Comparison of ENCODE assay signal across 8 cellular contexts in the genomic region with DNA sequence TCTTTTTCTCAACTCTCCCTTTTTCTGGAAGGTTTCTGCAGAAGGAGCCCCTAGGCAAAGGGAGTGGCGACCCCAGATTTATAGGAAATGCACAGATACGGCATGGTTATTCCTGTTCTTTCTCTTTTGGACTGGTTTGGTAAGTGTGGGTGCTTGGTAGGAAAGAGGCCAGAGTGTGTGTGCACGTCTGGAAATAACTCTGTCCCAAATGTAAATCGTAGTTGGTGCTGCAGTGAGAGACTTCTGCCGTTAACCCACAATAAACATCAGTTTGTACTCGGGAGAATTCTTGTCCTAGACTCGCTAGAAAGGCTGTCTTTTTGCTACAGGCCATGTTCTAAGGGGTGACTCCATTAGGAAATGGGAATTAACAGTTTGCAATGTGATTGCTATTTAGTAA. TPM values are rescaled to one million over a fixed set of nuclear protein-coding genes. Genes with fewer than 3 reads are reported as not detected.
DNase-seq lines count a peak whose midpoint lies in the region; ATAC-seq and TF ChIP-seq lines count a peak whose summit lies in the region.

No MANE protein-coding gene starts in this region.

- H3K36me3 ChIP-seq in ascending aorta = no peaks in the 10 kb centered on the region

- peak overlapping the region; percentile 58 for H3K4me3 Mint-ChIP-seq in stimulated activated effector memory CD8-positive, alpha-beta T cell treated with anti-CD3 and anti-CD28 coated beads, Interleukin-12 subunit alpha, Interleukin-12 subunit beta, amount 100 ng/mL, for 72 hours

- no peaks in the 10 kb centered on the region for H3K4me1 Mint-ChIP-seq in stimulated activated effector memory CD8-positive, alpha-beta T cell treated with anti-CD3 and anti-CD28 coated beads, Interleukin-12 subunit alpha, Interleukin-12 subunit beta, amount 100 ng/mL, for 72 hours

- peak; percentile 56 for DNase-seq in NCI-H2107 treated with DMSO at 0.1 percent for 48 hours (lab: John Stamatoyannopoulos, UW; ENCODE audit: unreplicated experiment)
- DNase-seq in NCI-H2107 (lab: John Stamatoyannopoulos, UW) = no peak
- no peak for DNase-seq in ascending aorta (ENCODE audit: low spot score in 2 of 2)
- peak; percentile 35 for DNase-seq in kidney glomerular epithelial cell (lab: John Stamatoyannopoulos, UW)
- DNase-seq in stimulated activated effector memory CD8-positive, alpha-beta T cell treated with anti-CD3 and anti-CD28 coated beads, Interleukin-12 subunit alpha, Interleukin-12 subunit beta, amount 100 ng/mL, for 72 hours (ENCODE audit: low spot score in 2 of 2) = no peak
- DNase-seq in stimulated activated CD8-positive, alpha-beta memory T cell treated with anti-CD3 and anti-CD28 coated beads, Interleukin-4, amount 100 ng/mL, for 48 hours = no peak

- no peak for TF ChIP-seq CTCF in ascending aorta (IDR thresholded peaks at IDR 0.05)

- ATAC-seq in stimulated activated effector memory CD8-positive, alpha-beta T cell treated with anti-CD3 and anti-CD28 coated beads, Interleukin-12 subunit alpha, Interleukin-12 subunit beta, amount 100 ng/mL, for 72 hours = no peak
- ATAC-seq in HG02642 (IDR thresholded peaks at IDR 0.05; ENCODE audit: poor library complexity, unreplicated experiment) = no peak
- no peak for ATAC-seq in HG03342 (IDR thresholded peaks at IDR 0.05; ENCODE audit: unreplicated experiment)

- no peaks in the 10 kb centered on the region for H3K36me3 Mint-ChIP-seq in stimulated activated effector memory CD8-positive, alpha-beta T cell treated with anti-CD3 and anti-CD28 coated beads, Interleukin-12 subunit alpha, Interleukin-12 subunit beta, amount 100 ng/mL, for 72 hours

- no peaks in the 10 kb centered on the region for H3K9me3 Mint-ChIP-seq in stimulated activated effector memory CD8-positive, alpha-beta T cell treated with anti-CD3 and anti-CD28 coated beads, Interleukin-12 subunit alpha, Interleukin-12 subunit beta, amount 100 ng/mL, for 72 hours

- H3K4me3 ChIP-seq in ascending aorta = peak overlapping the region; percentile 74 to 92

- H3K4me1 ChIP-seq in ascending aorta = peaks cover 0 to 5% of the 10 kb centered on the region in 2 donors

- H3K27ac ChIP-seq in ascending aorta = no peak overlapping the region

- intact Hi-C loops in ascending aorta (cut with DNase I) = no loop called here

- no peak overlapping the region for H3K27ac Mint-ChIP-seq in stimulated activated effector memory CD8-positive, alpha-beta T cell treated with anti-CD3 and anti-CD28 coated beads, Interleukin-12 subunit alpha, Interleukin-12 subunit beta, amount 100 ng/mL, for 72 hours

- H3K27me3 ChIP-seq in ascending aorta = no peaks in the 10 kb centered on the region

- H3K9me3 ChIP-seq in ascending aorta = no peaks in the 10 kb centered on the region

RNA-seq across cellular contexts. Expression of a gene that starts 0.8 kb away (rescaled TPM):
- not detected for total RNA-seq in ascending aorta

Comparison
In these comparisons a context has a peak if more than half of its experiments do, and no peak if none do; other contexts are left out.
1. DNase-seq: peak in NCI-H2107 treated with DMSO at 0.1 percent for 48 hours (single experiment) and kidney glomerular epithelial cell (single experiment); none in NCI-H2107 (single experiment), ascending aorta (0 of 2), stimulated activated effector memory CD8-positive, alpha-beta T cell treated with anti-CD3 and anti-CD28 coated beads, Interleukin-12 subunit alpha, Interleukin-12 subunit beta, amount 100 ng/mL, for 72 hours (0 of 2) and stimulated activated CD8-positive, alpha-beta memory T cell treated with anti-CD3 and anti-CD28 coated beads, Interleukin-4, amount 100 ng/mL, for 48 hours (single experiment).